8 cellular contexts compared by ENCODE assay signal in the genomic region with DNA sequence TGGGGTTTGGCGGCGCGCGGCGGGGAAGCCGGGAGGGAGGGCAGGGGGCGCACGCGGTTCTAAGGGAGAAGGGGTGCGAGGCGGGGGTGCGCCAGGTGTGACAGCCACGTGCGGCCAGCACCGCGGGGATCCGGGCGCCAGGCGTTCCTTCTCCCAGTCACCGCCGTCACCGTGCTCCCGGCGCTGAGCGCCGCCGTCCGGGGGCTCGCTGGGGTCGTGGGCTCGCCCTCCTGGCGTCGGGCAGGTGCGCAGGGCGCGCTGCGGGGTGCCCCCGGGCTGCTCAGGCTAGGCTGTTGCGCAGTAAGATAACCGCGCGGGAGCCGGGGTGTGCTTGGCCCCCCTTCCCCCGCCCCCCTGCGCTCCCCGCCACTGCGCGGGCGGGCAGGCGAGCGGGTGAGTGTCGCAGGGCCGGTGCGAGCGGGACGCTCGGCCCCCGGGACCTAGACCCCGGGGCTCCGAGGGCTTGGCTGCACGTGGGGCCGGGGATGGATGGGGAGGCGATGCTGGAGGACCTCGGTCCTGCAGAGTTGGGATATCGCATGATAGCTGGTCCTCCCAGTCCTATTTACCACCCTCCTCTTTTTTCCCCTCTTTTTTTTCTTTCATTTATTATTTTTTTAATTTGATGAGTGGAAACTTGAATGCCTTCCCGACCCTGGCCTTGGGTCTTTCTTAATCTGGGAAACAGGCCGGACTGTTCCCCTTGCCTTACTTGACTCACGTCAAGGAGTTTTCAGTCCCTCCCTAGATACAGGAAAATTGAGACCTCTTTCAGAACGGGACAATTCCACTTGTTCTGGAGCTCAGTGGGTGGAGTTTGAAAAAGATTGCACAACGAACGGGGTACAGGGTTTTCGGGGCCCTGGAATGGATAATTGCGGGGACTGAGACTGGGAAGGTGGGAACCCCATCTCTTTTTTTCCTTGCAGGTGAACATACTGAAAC. TPM values are rescaled to one million over a fixed set of nuclear protein-coding genes. Genes with fewer than 3 reads are reported as not detected.
DNase-seq lines count a peak whose midpoint lies in the region; ATAC-seq and TF ChIP-seq lines count a peak whose summit lies in the region.

No MANE protein-coding gene starts in this region.

- TF ChIP-seq CTCF in mesothelial cell of epicardium (IDR thresholded peaks at IDR 0.05; ENCODE audit: unreplicated experiment), result no peak

- intact Hi-C loops in activated CD4-positive, alpha-beta memory T cell treated with anti-CD3 and anti-CD28 coated beads for 36 hours (cut with micrococcal nuclease), result loop anchor here (1.0 kb wide), 4 partner anchors 35 to 1112 kb away; partner anchors contain the start of genes RBBP7 and SYAP1

- H3K9me3 Mint-ChIP-seq in activated CD4-positive, alpha-beta memory T cell treated with anti-CD3 and anti-CD28 coated beads for 36 hours, result no peaks in the 10 kb centered on the region
- H3K9me3 Mint-ChIP-seq in mesothelial cell of epicardium, result no peaks in the 10 kb centered on the region
- no peaks in the 10 kb centered on the region for H3K9me3 Mint-ChIP-seq in stimulated activated naive B cell treated with anti-CD40 and anti-IgM and Interleukin-4, amounts not matched to agents 10 μg/mL and 1 μg/mL and 100 μg/mL, for 72 hours

- no peaks in the 10 kb centered on the region for H3K27me3 Mint-ChIP-seq in activated CD4-positive, alpha-beta memory T cell treated with anti-CD3 and anti-CD28 coated beads for 36 hours
- H3K27me3 Mint-ChIP-seq in mesothelial cell of epicardium (ENCODE audit: low read depth), result no peaks in the 10 kb centered on the region
- H3K27me3 Mint-ChIP-seq in stimulated activated naive B cell treated with anti-CD40 and anti-IgM and Interleukin-4, amounts not matched to agents 10 μg/mL and 1 μg/mL and 100 μg/mL, for 72 hours, result no peaks in the 10 kb centered on the region

- no peaks in the 10 kb centered on the region for H3K27me3 ChIP-seq in effector memory CD4-positive, alpha-beta T cell (replicated peaks; ENCODE audit: control insufficient read depth, insufficient read depth, low read length, poor library complexity, severe bottlenecking)

- H3K36me3 ChIP-seq in effector memory CD4-positive, alpha-beta T cell (ENCODE audit: control insufficient read depth, insufficient read depth, low read length), result peaks cover 2% of the 10 kb centered on the region

- peak; percentile 32 to 33 for ATAC-seq in stimulated activated naive B cell treated with anti-CD40 and anti-IgM and Interleukin-4, amounts not matched to agents 10 μg/mL and 1 μg/mL and 100 μg/mL, for 72 hours (replicated peaks)

- peak overlapping the region; percentile 77 for H3K27ac Mint-ChIP-seq in activated CD4-positive, alpha-beta memory T cell treated with anti-CD3 and anti-CD28 coated beads for 36 hours
- peak overlapping the region; percentile 56 for H3K27ac Mint-ChIP-seq in mesothelial cell of epicardium
- H3K27ac Mint-ChIP-seq in stimulated activated naive B cell treated with anti-CD40 and anti-IgM and Interleukin-4, amounts not matched to agents 10 μg/mL and 1 μg/mL and 100 μg/mL, for 72 hours, result peak overlapping the region; percentile 97

- TF ChIP-seq EP300 in Ishikawa (IDR thresholded peaks at IDR 0.05; ENCODE audit: borderline replicate concordance), result no peak

- DNase-seq in NCI-H748 (lab: John Stamatoyannopoulos, UW; ENCODE audit: unreplicated experiment) (peak; percentile 47), NCI-H748 treated with DMSO at 0.1 percent for 48 hours (lab: John Stamatoyannopoulos, UW) (no peak), mesothelial cell of epicardium (ENCODE audit: low spot score in 2 of 2, unreplicated experiment in 2 of 2) (peak in 1 of 2 experiments; percentile 21), putamen (ENCODE audit: low spot score) (no peak)
- peak; percentile 46 for DNase-seq in activated CD4-positive, alpha-beta memory T cell treated with anti-CD3 and anti-CD28 coated beads for 36 hours
- DNase-seq in effector memory CD4-positive, alpha-beta T cell, result peak; percentile 3 to 21 (median 20)
- peak; percentile 29 for DNase-seq in stimulated activated naive B cell treated with anti-CD40 and anti-IgM and Interleukin-4, amounts not matched to agents 10 μg/mL and 1 μg/mL and 100 μg/mL, for 72 hours

- peak overlapping the region; percentile 79 for H3K4me3 ChIP-seq in effector memory CD4-positive, alpha-beta T cell (ENCODE audit: insufficient read depth, low read depth, low read length, poor library complexity, severe bottlenecking)

- POLR2A ChIA-PET in activated CD4-positive, alpha-beta memory T cell treated with anti-CD3 and anti-CD28 coated beads for 36 hours (lab: Charles Lee), result interaction anchor here (0.7 kb wide), 1 partner anchor 36 kb away, joined by 3 read pairs; no protein-coding TSS in a partner anchor

- peak overlapping the region; percentile 85 for H3K27ac ChIP-seq in effector memory CD4-positive, alpha-beta T cell (ENCODE audit: insufficient read depth, low read length, poor library complexity, severe bottlenecking)

- no peaks in the 10 kb centered on the region for H3K9me3 ChIP-seq in effector memory CD4-positive, alpha-beta T cell (ENCODE audit: control insufficient read depth, low read length)

- TF ChIP-seq RAD21 in Ishikawa (IDR thresholded peaks at IDR 0.05; ENCODE audit: low read depth), result no peak

- H3K4me1 Mint-ChIP-seq in activated CD4-positive, alpha-beta memory T cell treated with anti-CD3 and anti-CD28 coated beads for 36 hours (ENCODE audit: low read depth), result peaks cover 10% of the 10 kb centered on the region
- H3K4me1 Mint-ChIP-seq in mesothelial cell of epicardium, result peaks cover 11% of the 10 kb centered on the region
- H3K4me1 Mint-ChIP-seq in stimulated activated naive B cell treated with anti-CD40 and anti-IgM and Interleukin-4, amounts not matched to agents 10 μg/mL and 1 μg/mL and 100 μg/mL, for 72 hours, result peaks cover 0 to 7% of the 10 kb centered on the region in 2 donors

- peak overlapping the region; percentile 86 for H3K4me3 Mint-ChIP-seq in activated CD4-positive, alpha-beta memory T cell treated with anti-CD3 and anti-CD28 coated beads for 36 hours
- peak overlapping the region; percentile 87 for H3K4me3 Mint-ChIP-seq in mesothelial cell of epicardium
- H3K4me3 Mint-ChIP-seq in stimulated activated naive B cell treated with anti-CD40 and anti-IgM and Interleukin-4, amounts not matched to agents 10 μg/mL and 1 μg/mL and 100 μg/mL, for 72 hours, result peak overlapping the region; percentile 96 to 98

- CTCF ChIA-PET in activated CD4-positive, alpha-beta memory T cell treated with anti-CD3 and anti-CD28 coated beads for 36 hours (lab: Charles Lee), result interaction anchor here (0.6 kb wide), 1 partner anchor 67 kb away, joined by 3 read pairs; no protein-coding TSS in a partner anchor

- peaks cover 11% of the 10 kb centered on the region for H3K36me3 Mint-ChIP-seq in activated CD4-positive, alpha-beta memory T cell treated with anti-CD3 and anti-CD28 coated beads for 36 hours
- H3K36me3 Mint-ChIP-seq in mesothelial cell of epicardium, result no peaks in the 10 kb centered on the region
- H3K36me3 Mint-ChIP-seq in stimulated activated naive B cell treated with anti-CD40 and anti-IgM and Interleukin-4, amounts not matched to agents 10 μg/mL and 1 μg/mL and 100 μg/mL, for 72 hours, result peaks cover 2 to 7% of the 10 kb centered on the region in 2 donors

- H3K4me1 ChIP-seq in effector memory CD4-positive, alpha-beta T cell (ENCODE audit: control insufficient read depth, insufficient read depth, low read length, poor library complexity, severe bottlenecking), result peaks cover 8% of the 10 kb centered on the region

TF ChIP-seq in Ishikawa, 13 proteins besides CTCF, POLR2A, EP300 and RAD21:
- TF ChIP-seq TEAD4 (IDR thresholded peaks at IDR 0.05) (no peak), FOXM1 (IDR thresholded peaks at IDR 0.05; ENCODE audit: borderline replicate concordance, low read depth) (no peak), MAX (IDR thresholded peaks at IDR 0.05) (peak; percentile 47; the same call in 1 of the 2 replicates), ZBTB7A (IDR thresholded peaks at IDR 0.05; ENCODE audit: low read depth) (no peak), NFIC (IDR thresholded peaks at IDR 0.05) (no peak), YY1 (IDR thresholded peaks at IDR 0.05; ENCODE audit: low read depth) (no peak), EGR1 (IDR thresholded peaks at IDR 0.05) (no peak), CREB1 (IDR thresholded peaks at IDR 0.05; ENCODE audit: low read depth) (no peak), CEBPB (IDR thresholded peaks at IDR 0.05) (peak; percentile 55; the same call in 1 of the 2 replicates)
- TF ChIP-seq, protein P1, sequence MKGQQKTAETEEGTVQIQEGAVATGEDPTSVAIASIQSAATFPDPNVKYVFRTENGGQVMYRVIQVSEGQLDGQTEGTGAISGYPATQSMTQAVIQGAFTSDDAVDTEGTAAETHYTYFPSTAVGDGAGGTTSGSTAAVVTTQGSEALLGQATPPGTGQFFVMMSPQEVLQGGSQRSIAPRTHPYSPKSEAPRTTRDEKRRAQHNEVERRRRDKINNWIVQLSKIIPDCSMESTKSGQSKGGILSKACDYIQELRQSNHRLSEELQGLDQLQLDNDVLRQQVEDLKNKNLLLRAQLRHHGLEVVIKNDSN (IDR thresholded peaks at IDR 0.05), result no peak
TF ChIP-seq in Ishikawa: peak in this region for 2.

RNA-seq across cellular contexts. Expression of gene TXLNG, which starts 0.8 kb away (rescaled TPM):
- total RNA-seq in activated CD4-positive, alpha-beta memory T cell treated with anti-CD3 and anti-CD28 coated beads for 36 hours, result 10 to 100 TPM; 14.2 to 15.1 TPM
- 24.4 to 25.4 TPM (median 24.7 TPM) in 3 replicates for total RNA-seq in mesothelial cell of epicardium

Comparison
In these comparisons a context has a peak if more than half of its experiments do, and no peak if none do; other contexts are left out.
1. DNase-seq: peak in NCI-H748 (single experiment), activated CD4-positive, alpha-beta memory T cell treated with anti-CD3 and anti-CD28 coated beads for 36 hours (single experiment), effector memory CD4-positive, alpha-beta T cell (3 of 3) and stimulated activated naive B cell treated with anti-CD40 and anti-IgM and Interleukin-4, amounts not matched to agents 10 μg/mL and 1 μg/mL and 100 μg/mL, for 72 hours (single experiment); none in NCI-H748 treated with DMSO at 0.1 percent for 48 hours (single experiment) and putamen (single experiment).
2. Peak in every context shown above with its lines, with median percentiles within 50 percentile points of each other: H3K27ac Mint-ChIP-seq and H3K4me3 Mint-ChIP-seq.